14 cellular contexts compared by ENCODE assay signal in the genomic region with DNA sequence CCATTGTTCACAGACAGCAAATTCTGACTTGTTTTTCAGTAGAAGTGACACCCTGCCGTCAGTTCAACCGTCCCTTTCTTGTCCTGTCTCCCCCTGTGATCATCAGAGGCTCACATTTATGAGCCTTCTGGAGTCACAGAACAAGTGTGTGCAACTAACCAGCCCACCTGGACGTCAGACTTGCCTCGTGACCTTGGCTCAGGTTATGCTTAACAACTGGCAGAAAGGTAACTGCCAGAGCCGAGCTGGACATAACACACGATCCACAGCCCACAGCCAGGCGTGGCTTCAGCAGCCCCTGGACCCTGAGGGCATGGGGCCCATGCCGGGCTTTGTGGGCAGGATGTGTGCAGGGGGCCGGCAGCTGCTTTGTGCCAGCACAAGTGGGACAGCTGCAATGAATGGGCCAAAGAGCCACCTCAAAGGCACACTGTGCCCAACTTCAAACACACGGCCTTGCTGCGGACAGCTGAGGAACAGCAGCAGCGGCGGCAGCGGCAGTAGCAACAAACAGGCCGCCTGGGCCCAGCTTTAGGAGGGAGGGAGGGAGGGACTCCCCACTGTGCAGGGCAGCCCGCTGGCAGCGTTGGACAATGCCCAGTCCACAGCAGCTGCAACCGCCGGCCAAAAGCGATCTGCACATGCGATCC.
DNase-seq lines count a peak whose midpoint lies in the region; TF ChIP-seq lines count a peak whose summit lies in the region.
"Had no signal": no experiment of that assay in that cellular context is flagged by ENCODE, and none has a peak within 500 bp of the region (broad histone marks: within the 10 kb centered on the region; RNA-seq: fewer than 3 reads in every experiment).

No MANE protein-coding gene starts in this region.

- DNase-seq in COLO668 (lab: John Stamatoyannopoulos, UW; ENCODE audit: unreplicated experiment) (peak; percentile 72), RPMI8226 (peak; percentile 25), globus pallidus (ENCODE audit: low spot score) (peak; percentile 82), osteocyte (ENCODE audit: extremely low spot score, unreplicated experiment) (peak; percentile 88), HFFc6 (no peak), NCI-H510A (lab: John Stamatoyannopoulos, UW) (no peak)
- no peak for DNase-seq in stimulated activated naive CD4-positive, alpha-beta T cell treated with Interleukin-2 at 50 U/mL for 16 hours (lab: John Stamatoyannopoulos, UW)
- DNase-seq in activated naive CD4-positive, alpha-beta T cell treated with anti-CD3 and anti-CD28 coated beads, Interleukin-2, amount 50 U/mL, for 16 hours = no peak
- DNase-seq: activated CD4-positive, alpha-beta T cell treated with anti-CD3 and anti-CD28 coated beads for 48 hours; Karpas-422; NCI-H2171 treated with DMSO at 0.1 percent for 48 hours; stimulated activated CD4-positive, alpha-beta T cell treated with anti-CD3 and anti-CD28 coated beads, Interleukin-2, amount 100 ng/mL, for 24 hours had no signal

- H3K36me3 Mint-ChIP-seq in osteocyte (ENCODE audit: unreplicated experiment) (no peaks in the 10 kb centered on the region), HFFc6 (ENCODE audit: low read depth) (no peaks in the 10 kb centered on the region)
- H3K36me3 Mint-ChIP-seq: activated naive CD4-positive, alpha-beta T cell treated with anti-CD3 and anti-CD28 coated beads, Interleukin-2, amount 50 U/mL, for 24 hours had no signal

- H3K27me3 Mint-ChIP-seq in osteocyte (ENCODE audit: unreplicated experiment) (no peaks in the 10 kb centered on the region), HFFc6 (ENCODE audit: insufficient read depth) (peaks cover 2% of the 10 kb centered on the region; the same call in 1 of the 2 replicates)
- H3K27me3 Mint-ChIP-seq: activated naive CD4-positive, alpha-beta T cell treated with anti-CD3 and anti-CD28 coated beads, Interleukin-2, amount 50 U/mL, for 24 hours had no signal

- H3K4me3 Mint-ChIP-seq in osteocyte (ENCODE audit: unreplicated experiment) = no peak overlapping the region
- H3K4me3 Mint-ChIP-seq in HFFc6 = no peak overlapping the region
- H3K4me3 Mint-ChIP-seq: activated naive CD4-positive, alpha-beta T cell treated with anti-CD3 and anti-CD28 coated beads, Interleukin-2, amount 50 U/mL, for 24 hours; CD14-positive monocyte had no signal

- H3K4me1 Mint-ChIP-seq in osteocyte (ENCODE audit: unreplicated experiment) (peaks cover 38% of the 10 kb centered on the region), HFFc6 (ENCODE audit: low read depth) (peaks cover 13% of the 10 kb centered on the region)
- H3K4me1 Mint-ChIP-seq: activated naive CD4-positive, alpha-beta T cell treated with anti-CD3 and anti-CD28 coated beads, Interleukin-2, amount 50 U/mL, for 24 hours had no signal

- H3K27ac Mint-ChIP-seq in osteocyte (ENCODE audit: unreplicated experiment) = peak overlapping the region; percentile 61
- H3K27ac Mint-ChIP-seq in HFFc6 = no peak overlapping the region
- H3K27ac Mint-ChIP-seq: activated naive CD4-positive, alpha-beta T cell treated with anti-CD3 and anti-CD28 coated beads, Interleukin-2, amount 50 U/mL, for 24 hours; CD14-positive monocyte had no signal

- H3K9me3 Mint-ChIP-seq in osteocyte (ENCODE audit: unreplicated experiment) (no peaks in the 10 kb centered on the region), HFFc6 (no peaks in the 10 kb centered on the region)
- H3K9me3 Mint-ChIP-seq: activated naive CD4-positive, alpha-beta T cell treated with anti-CD3 and anti-CD28 coated beads, Interleukin-2, amount 50 U/mL, for 24 hours had no signal

- no peak for TF ChIP-seq CTCF in osteocyte (IDR thresholded peaks at IDR 0.05)
- TF ChIP-seq CTCF in HFFc6 (IDR thresholded peaks at IDR 0.05) = no peak

Comparison
In these comparisons a context has a peak if more than half of its experiments do, and no peak if none do; other contexts are left out.
1. DNase-seq: peak in COLO668 (single experiment), RPMI8226 (single experiment), globus pallidus (single experiment) and osteocyte (single experiment); none in HFFc6 (single experiment), stimulated activated naive CD4-positive, alpha-beta T cell treated with Interleukin-2 at 50 U/mL for 16 hours (single experiment), NCI-H510A (single experiment) and activated naive CD4-positive, alpha-beta T cell treated with anti-CD3 and anti-CD28 coated beads, Interleukin-2, amount 50 U/mL, for 16 hours (single experiment).